ENCODE assay signal across 25 cellular contexts in the genomic region with DNA sequence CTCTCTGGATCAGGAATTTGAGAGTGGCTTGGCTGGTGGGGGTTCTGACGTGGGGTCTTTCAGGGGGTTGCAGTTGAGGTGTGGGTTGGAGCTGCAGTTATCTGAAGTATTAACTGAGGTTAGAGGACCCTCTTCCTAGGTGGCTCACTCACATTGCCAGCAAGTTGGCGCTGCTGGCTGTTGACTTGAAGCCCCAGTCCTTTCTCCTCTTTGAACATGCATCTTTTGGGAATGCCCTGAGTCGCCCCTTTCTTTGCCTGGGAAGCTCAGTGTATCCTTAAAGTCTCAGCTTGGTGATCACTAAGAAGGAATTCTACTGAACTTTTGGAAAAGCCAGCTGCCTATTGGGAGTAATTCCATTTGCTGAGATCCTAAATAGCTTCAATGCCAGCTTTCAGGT. TPM values are rescaled to one million over a fixed set of nuclear protein-coding genes. Genes with fewer than 3 reads are reported as not detected.
DNase-seq lines count a peak whose midpoint lies in the region; TF ChIP-seq lines count a peak whose summit lies in the region.
"Had no signal": no experiment of that assay in that cellular context is flagged by ENCODE, and none has a peak within 500 bp of the region (broad histone marks: within the 10 kb centered on the region; RNA-seq: fewer than 3 reads in every experiment).

No MANE protein-coding gene starts in this region.

- H3K36me3 ChIP-seq in esophagus muscularis mucosa = no peaks in the 10 kb centered on the region
- H3K36me3 ChIP-seq: BE2C, BLaER1 had no signal

- peaks cover 7% of the 10 kb centered on the region for H3K27me3 Mint-ChIP-seq in osteocyte (ENCODE audit: unreplicated experiment)
- peaks cover 7% of the 10 kb centered on the region for H3K27me3 Mint-ChIP-seq in type B pancreatic cell

- TF ChIP-seq POLR2A in esophagus muscularis mucosa (IDR thresholded peaks at IDR 0.05; ENCODE audit: low read depth) (no peak), lower leg skin (IDR thresholded peaks at IDR 0.05) (no peak)

- H3K4me1 Mint-ChIP-seq in osteocyte (ENCODE audit: unreplicated experiment) (peaks cover 5% of the 10 kb centered on the region), type B pancreatic cell (ENCODE audit: unreplicated experiment) (peaks cover 3% of the 10 kb centered on the region)
- H3K4me1 Mint-ChIP-seq: CD14-positive monocyte; CD4-positive, alpha-beta memory T cell; CD4-positive, CD25-positive, alpha-beta regulatory T cell; CD8-positive, alpha-beta memory T cell had no signal

- intact Hi-C loops in esophagus muscularis mucosa (cut with DNase I) (no loop called here), lower leg skin (cut with DNase I; ENCODE audit: low total_unique reads) (no loop called here)

- DNase-seq in esophagus muscularis mucosa (ENCODE audit: extremely low spot score) (peak; percentile 57), lower leg skin (ENCODE audit: low spot score in 2 of 2) (peak; percentile 6 to 56), osteocyte (ENCODE audit: extremely low spot score, unreplicated experiment) (peak; percentile 34), type B pancreatic cell (ENCODE audit: extremely low spot score, unreplicated experiment) (peak; percentile 25), amygdala (lab: John Stamatoyannopoulos, UW) (no peak), T-helper 9 cell (no peak), Kasumi-1 (lab: John Stamatoyannopoulos, UW) (no peak)
- DNase-seq: 8988T; ACHN; BE2C; C1 segment of cervical spinal cord; CD4-positive, alpha-beta memory T cell; CD4-positive, CD25-positive, alpha-beta regulatory T cell; CD8-positive, alpha-beta memory T cell; COR-L47; DMS 273 treated with DMSO at 0.1 percent for 48 hours; DMS153; DMS53; DMS79; DND-41; EL; GDM1 had no signal

- H3K27ac Mint-ChIP-seq in osteocyte (ENCODE audit: unreplicated experiment) (no peak overlapping the region), type B pancreatic cell (no peak overlapping the region)
- H3K27ac Mint-ChIP-seq: CD4-positive, alpha-beta memory T cell; CD4-positive, CD25-positive, alpha-beta regulatory T cell had no signal

- peaks cover 6 to 19% (median 16%) of the 10 kb centered on the region in 4 donors for H3K4me1 ChIP-seq in esophagus muscularis mucosa
- H3K4me1 ChIP-seq: BE2C, BLaER1 had no signal

- no peak overlapping the region for H3K27ac ChIP-seq in esophagus muscularis mucosa (replicated peaks in 1 of 4)
- H3K27ac ChIP-seq: BLaER1 had no signal

- 94% methylated on average over 3 of the region's 3 CpGs for WGBS in esophagus muscularis mucosa
- WGBS in lower leg skin, 2 donors = 93 to 98% methylated on average over 3 of the region's 3 CpGs

- no peak for TF ChIP-seq EP300 in esophagus muscularis mucosa (IDR thresholded peaks at IDR 0.05)

- H3K9me3 Mint-ChIP-seq in osteocyte (ENCODE audit: unreplicated experiment) = peaks cover 6% of the 10 kb centered on the region
- no peaks in the 10 kb centered on the region for H3K9me3 Mint-ChIP-seq in type B pancreatic cell
- H3K9me3 Mint-ChIP-seq: CD8-positive, alpha-beta memory T cell had no signal

- H3K27me3 ChIP-seq in esophagus muscularis mucosa = no peaks in the 10 kb centered on the region
- H3K27me3 ChIP-seq: BLaER1 had no signal

- H3K9me3 ChIP-seq in esophagus muscularis mucosa = peaks cover 0 to 4% (median 0%) of the 10 kb centered on the region in 4 donors
- H3K9me3 ChIP-seq: BE2C had no signal

- H3K36me3 Mint-ChIP-seq in osteocyte (ENCODE audit: unreplicated experiment) (no peaks in the 10 kb centered on the region), type B pancreatic cell (no peaks in the 10 kb centered on the region)
- H3K36me3 Mint-ChIP-seq: CD14-positive monocyte; CD4-positive, alpha-beta memory T cell; CD4-positive, CD25-positive, alpha-beta regulatory T cell; CD8-positive, alpha-beta memory T cell had no signal

- H3K4me3 Mint-ChIP-seq in osteocyte (ENCODE audit: unreplicated experiment) = no peak overlapping the region
- H3K4me3 Mint-ChIP-seq in type B pancreatic cell = no peak overlapping the region
- H3K4me3 Mint-ChIP-seq: CD14-positive monocyte; CD4-positive, alpha-beta memory T cell; CD4-positive, CD25-positive, alpha-beta regulatory T cell; CD8-positive, alpha-beta memory T cell had no signal

- TF ChIP-seq CTCF in esophagus muscularis mucosa (IDR thresholded peaks at IDR 0.05) (no peak), lower leg skin (IDR thresholded peaks at IDR 0.05) (no peak), osteocyte (IDR thresholded peaks at IDR 0.05) (no peak), type B pancreatic cell (conservative IDR thresholded peaks at IDR 0.05) (no peak)

- H3K4me3 ChIP-seq in esophagus muscularis mucosa = no peak overlapping the region
- H3K4me3 ChIP-seq in lower leg skin (ENCODE audit: low read depth, poor library complexity, severe bottlenecking) = no peak overlapping the region
- H3K4me3 ChIP-seq: BLaER1, GM12878 had no signal

RNA-seq across cellular contexts. Expression of gene AMOTL2, which starts 13.0 kb away (rescaled TPM):
- total RNA-seq in esophagus muscularis mucosa = 100 to 1,000 TPM; 111 to 313 (median 155) TPM
- 100 to 1,000 TPM in 3 of 4 donors, 10 to 100 TPM in 1; 97.1 to 151 (median 120) TPM for total RNA-seq in lower leg skin
- 195 and 199 TPM in 2 replicates for total RNA-seq in osteocyte
- total RNA-seq in type B pancreatic cell (ENCODE audit: low replicate concordance) = 79.2 and 122 TPM in 2 replicates
- total RNA-seq: CD4-positive, CD25-positive, alpha-beta regulatory T cell; CD8-positive, alpha-beta memory T cell had no signal

Comparison
In these comparisons a context has a peak if more than half of its experiments do, and no peak if none do; other contexts are left out.
1. DNase-seq: peak in esophagus muscularis mucosa (single experiment), lower leg skin (2 of 2), osteocyte (single experiment) and type B pancreatic cell (single experiment); none in amygdala (0 of 56), T-helper 9 cell (single experiment) and Kasumi-1 (0 of 2).